Comparison of ENCODE assay signal across 1 cellular context in genomic region chr1:203805689-203806088, GRCh38.
TF ChIP-seq lines count a peak whose summit lies in the region.

No MANE protein-coding gene starts in this region.

TF ChIP-seq in K562, 482 proteins besides CTCF, POLR2A, EP300 and RAD21:
- no peak for TF ChIP-seq THAP12 (CRISPR knock-in tag; IDR thresholded peaks at IDR 0.05)
- TF ChIP-seq RBFOX2 (IDR thresholded peaks at IDR 0.05; ENCODE audit: low read depth, low read length) = peak; percentile 29; the same call in 1 of the 2 replicates
- no peak for TF ChIP-seq ELK3 (CRISPR knock-in tag; IDR thresholded peaks at IDR 0.05)
